ENCODE assay signal across 10 cellular contexts in the genomic region with DNA sequence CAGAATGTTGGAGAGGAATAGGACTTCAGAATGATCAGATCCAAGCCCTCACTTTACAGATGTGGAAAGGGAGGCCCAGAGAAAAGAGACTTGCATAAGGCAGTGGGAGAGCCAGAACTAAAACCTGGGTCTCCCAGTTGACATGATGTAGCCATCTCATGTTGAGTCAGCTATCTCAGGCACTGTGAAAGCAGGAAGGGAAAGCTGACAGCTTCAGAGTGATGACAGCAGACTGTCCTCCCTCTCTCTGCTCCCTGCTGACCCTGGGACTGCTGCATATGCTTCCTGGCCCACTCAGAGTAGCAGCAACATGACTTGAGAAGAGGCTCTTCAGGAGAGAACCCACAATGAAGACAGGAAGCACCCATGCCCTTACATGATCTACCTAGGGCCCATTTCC. TPM values are rescaled to one million over a fixed set of nuclear protein-coding genes. Genes with fewer than 3 reads are reported as not detected.
DNase-seq lines count a peak whose midpoint lies in the region; ATAC-seq and TF ChIP-seq lines count a peak whose summit lies in the region.
"Had no signal": no experiment of that assay in that cellular context is flagged by ENCODE, and none has a peak within 500 bp of the region (broad histone marks: within the 10 kb centered on the region; RNA-seq: fewer than 3 reads in every experiment).

No MANE protein-coding gene starts in this region.

- TF ChIP-seq CTCF in gastroesophageal sphincter (IDR thresholded peaks at IDR 0.05): no peak

- ATAC-seq in GM18858 (IDR thresholded peaks at IDR 0.05; ENCODE audit: unreplicated experiment) (peak; percentile 89), GM21515 (IDR thresholded peaks at IDR 0.05; ENCODE audit: unreplicated experiment) (peak; percentile 91), HG03196 (IDR thresholded peaks at IDR 0.05; ENCODE audit: unreplicated experiment) (peak; percentile 85), left cardiac atrium (peak; percentile 94 to 95), gastroesophageal sphincter (no peak)

- H3K36me3 ChIP-seq in gastroesophageal sphincter: no peaks in the 10 kb centered on the region

- H3K27me3 ChIP-seq in gastroesophageal sphincter: no peaks in the 10 kb centered on the region

- H3K4me3 ChIP-seq in gastroesophageal sphincter: no peak overlapping the region

- DNase-seq in left cardiac atrium (no peak), putamen (ENCODE audit: low spot score) (no peak), ureter (ENCODE audit: low spot score) (no peak), AG08395 (ENCODE audit: low spot score) (no peak)
- DNase-seq: activated T-cell treated with anti-CD3 and anti-CD28 coated beads for 4 hours, SHP77 treated with DMSO at 0.1 percent for 48 hours had no signal

- no peak for TF ChIP-seq POLR2A in gastroesophageal sphincter (IDR thresholded peaks at IDR 0.05)

- H3K9me3 ChIP-seq in gastroesophageal sphincter: no peaks in the 10 kb centered on the region

- no peak overlapping the region for H3K27ac ChIP-seq in gastroesophageal sphincter

- TF ChIP-seq EP300 in gastroesophageal sphincter (IDR thresholded peaks at IDR 0.05): no peak

- H3K4me1 ChIP-seq in gastroesophageal sphincter: peaks cover 0 to 7% (median 0%) of the 10 kb centered on the region in 3 donors

- intact Hi-C loops in left cardiac atrium (cut with DNase I): no loop called here

RNA-seq across cellular contexts. Expression of a gene that starts 14.7 kb away (rescaled TPM):
- total RNA-seq in left cardiac atrium (10 to 100 TPM in 1 of 2 donors, 1 to 10 TPM in 1; 8.7 to 12.7 TPM), ureter (26.0 TPM), gastroesophageal sphincter (1 to 10 TPM; 1.4 to 7.3 (median 3.9) TPM)
